In genomic region chr10:102422586-102423129, GRCh38 we compare ENCODE assay signal across 8 cellular contexts.
DNase-seq lines count a peak whose midpoint lies in the region; ATAC-seq and TF ChIP-seq lines count a peak whose summit lies in the region.

No MANE protein-coding gene starts in this region.

- H3K9ac ChIP-seq in mucosa of stomach (ENCODE audit: low read length): peak overlapping the region; percentile 80

- peak overlapping the region; percentile 92 for H3K4me3 ChIP-seq in LNCaP clone FGC (ENCODE audit: low read depth, low read length)
- peak overlapping the region; percentile 70 for H3K4me3 ChIP-seq in mucosa of stomach (ENCODE audit: low read length)
- peak overlapping the region; percentile 71 to 86 for H3K4me3 ChIP-seq in tibial artery

- H3K27ac ChIP-seq in tibial artery: peak overlapping the region; percentile 77 to 90

- H3K4me1 ChIP-seq in mucosa of stomach (ENCODE audit: control insufficient read depth, insufficient read depth, low read length): peaks cover 33% of the 10 kb centered on the region
- peaks cover 5 to 47% (median 35%) of the 10 kb centered on the region in 4 donors for H3K4me1 ChIP-seq in tibial artery

- ATAC-seq in HG03045 (IDR thresholded peaks at IDR 0.05; ENCODE audit: unreplicated experiment): no peak

- H3K9me3 ChIP-seq in mucosa of stomach (ENCODE audit: control insufficient read depth, low read length) (no peaks in the 10 kb centered on the region), tibial artery (no peaks in the 10 kb centered on the region)

- TF ChIP-seq CTCF in LNCaP clone FGC (IDR thresholded peaks at IDR 0.05; ENCODE audit: control insufficient read depth, extremely low read depth, insufficient read depth) (peak; percentile 99), tibial artery (IDR thresholded peaks at IDR 0.05) (peak; percentile 63 to 74)

- H3K27me3 ChIP-seq in mucosa of stomach (ENCODE audit: control insufficient read depth, insufficient read depth, low read length): peaks cover 11% of the 10 kb centered on the region
- peaks cover 0 to 13% of the 10 kb centered on the region in 2 donors for H3K27me3 ChIP-seq in tibial artery

- peak; percentile 62 for DNase-seq in activated T-cell treated with anti-CD3 and anti-CD28 coated beads, Interleukin-2, amount 50 U/mL, for 1 hour
- DNase-seq in activated T-cell treated with anti-CD3 and anti-CD28 coated beads for 4 hours (no peak), LNCaP clone FGC (ENCODE audit: low read depth) (peak; percentile 67), fibroblast of gingiva (ENCODE audit: low read depth) (peak; percentile 69), tibial artery (peak; percentile 68 to 89)
- peak; percentile 82 for DNase-seq in activated CD8-positive, alpha-beta memory T cell treated with anti-CD3 and anti-CD28 coated beads for 24 hours

- intact Hi-C loops in tibial artery (cut with DNase I; ENCODE audit: low total_unique reads): no loop called here

- H3K36me3 ChIP-seq in mucosa of stomach (ENCODE audit: control insufficient read depth, insufficient read depth, low read length): no peaks in the 10 kb centered on the region
- H3K36me3 ChIP-seq in tibial artery: peaks cover 0 to 31% (median 15%) of the 10 kb centered on the region in 3 donors
